In genomic region chr6:142863981-142864380, GRCh38 we compare ENCODE assay signal across 17 cellular contexts.
DNase-seq lines count a peak whose midpoint lies in the region; ATAC-seq, FAIRE-seq and TF ChIP-seq lines count a peak whose summit lies in the region.
"Had no signal": no experiment of that assay in that cellular context is flagged by ENCODE, and none has a peak within 500 bp of the region (broad histone marks: within the 10 kb centered on the region; RNA-seq: fewer than 3 reads in every experiment).

No MANE protein-coding gene starts in this region.

- H3K4me2 ChIP-seq in H9 (ENCODE audit: insufficient read depth, insufficient read length, low read length) (no peak overlapping the region), H1 (ENCODE audit: insufficient read depth in 1 of 2, low read depth in 2 of 2, low read length in 2 of 2) (no peak overlapping the region; a peak in 1 of 4 replicates)

- H2AK5ac ChIP-seq in H9 (ENCODE audit: insufficient read length, low read length): no peak overlapping the region
- no peak overlapping the region for H2AK5ac ChIP-seq in H1 (ENCODE audit: low read depth, low read length)

- H3K27me3 Mint-ChIP-seq in CD4-positive, alpha-beta T cell: no peaks in the 10 kb centered on the region
- H3K27me3 Mint-ChIP-seq in H9 (ENCODE audit: low read depth): no peaks in the 10 kb centered on the region
- no peaks in the 10 kb centered on the region for H3K27me3 Mint-ChIP-seq in naive thymus-derived CD8-positive, alpha-beta T cell

- H3K27me3 ChIP-seq in CD4-positive, alpha-beta T cell (ENCODE audit: control insufficient read depth, insufficient read depth, low read length): no peaks in the 10 kb centered on the region
- H3K27me3 ChIP-seq in H9 (ENCODE audit: insufficient read depth, low read length) (no peaks in the 10 kb centered on the region), H1 (replicated peaks in 1 of 4; ENCODE audit: control insufficient read depth in 3 of 4, extremely low read depth in 1 of 4, insufficient read depth in 3 of 4, low read length in 3 of 4) (no peaks in the 10 kb centered on the region)

- H3K14ac ChIP-seq in H9 (ENCODE audit: insufficient read depth, low read length): no peak overlapping the region
- no peak overlapping the region for H3K14ac ChIP-seq in H1 (ENCODE audit: insufficient read length)

- H3K56ac ChIP-seq in H9 (ENCODE audit: insufficient read length, low read depth, low read length) (no peak overlapping the region), H1 (replicated peaks; ENCODE audit: insufficient read length, low read depth, low read length) (no peak overlapping the region)

- no peak for TF ChIP-seq EP300 in H1 (IDR thresholded peaks at IDR 0.05; ENCODE audit: borderline replicate concordance in 1 of 2, low read depth in 2 of 2, low read length in 2 of 2)

- WGBS in H9 (ENCODE audit: extremely low coverage, insufficient read length, low lambda C conversion rate): no CpG with 5 or more reads among the region's 2 CpGs
- WGBS in H1 (ENCODE audit: extremely low coverage in 1 of 2, insufficient coverage in 1 of 2, insufficient read length in 1 of 2, insufficient replicate concordance in 2 of 2, low coverage in 1 of 2, low lambda C conversion rate in 2 of 2, missing lambda C conversion rate in 1 of 2), 2 experiments: 56% methylated on average over 2 of the region's 2 CpGs; no CpG with 5 or more reads in 1 of the 2 experiments

- peak overlapping the region; percentile 30 for H3K4me3 Mint-ChIP-seq in CD4-positive, alpha-beta T cell
- H3K4me3 Mint-ChIP-seq in H9: no peak overlapping the region
- peak overlapping the region in 5 of 10 donors; percentile 15 to 56 (median 25) for H3K4me3 Mint-ChIP-seq in naive thymus-derived CD8-positive, alpha-beta T cell

- no peaks in the 10 kb centered on the region for H3K9me3 Mint-ChIP-seq in CD4-positive, alpha-beta T cell
- peaks cover 0 to 3% of the 10 kb centered on the region in 2 experiments; a peak in 2 of 5 replicates for H3K9me3 Mint-ChIP-seq in H9
- no peaks in the 10 kb centered on the region for H3K9me3 Mint-ChIP-seq in naive thymus-derived CD8-positive, alpha-beta T cell

- CTCF ChIA-PET in CD4-positive, alpha-beta T cell (lab: Charles Lee): interaction anchor here (1.4 to 1.6 kb wide), 2 partner anchors 14 to 19 kb away, joined by 3 read pairs; no protein-coding TSS in a partner anchor
- CTCF ChIA-PET in H1 (lab: Charles Lee; ENCODE audit: partially characterized antibody): interaction anchor here (1.1 to 2.2 kb wide), 6 partner anchors 10 to 389 kb away, joined by 3 to 7 read pairs (median 3); no protein-coding TSS in a partner anchor

- H4K91ac ChIP-seq in H9 (ENCODE audit: insufficient read length, low read depth, low read length) (no peak overlapping the region), H1 (replicated peaks; ENCODE audit: insufficient read length, low read length) (no peak overlapping the region)

- H2AFZ ChIP-seq in H9 (ENCODE audit: low read length) (no peak overlapping the region), H1 (ENCODE audit: low read length) (no peak overlapping the region)

- peaks cover 85% of the 10 kb centered on the region for H3K4me1 Mint-ChIP-seq in CD4-positive, alpha-beta T cell (ENCODE audit: low read depth)
- peaks cover 12 to 15% of the 10 kb centered on the region in 2 experiments for H3K4me1 Mint-ChIP-seq in H9
- H3K4me1 Mint-ChIP-seq in naive thymus-derived CD8-positive, alpha-beta T cell: peaks cover 27 to 84% (median 79%) of the 10 kb centered on the region in 4 donors

- no peak overlapping the region for H3K18ac ChIP-seq in H9 (ENCODE audit: insufficient read length, low read depth, low read length)
- no peak overlapping the region for H3K18ac ChIP-seq in H1 (ENCODE audit: extremely low read depth, low read length)

- H3K9me3 ChIP-seq in CD4-positive, alpha-beta T cell (ENCODE audit: control insufficient read depth, low read length): no peaks in the 10 kb centered on the region
- H3K9me3 ChIP-seq in H9 (ENCODE audit: control insufficient read depth, low read depth, low read length) (no peaks in the 10 kb centered on the region), H1 (ENCODE audit: insufficient read depth in 2 of 2, low read depth in 1 of 2, low read length in 1 of 2) (no peaks in the 10 kb centered on the region)

- H2BK15ac ChIP-seq in H9 (ENCODE audit: low read depth, low read length): no peak overlapping the region
- no peak overlapping the region for H2BK15ac ChIP-seq in H1 (ENCODE audit: low read length)

- no peak for FAIRE-seq in H1 (lab: Jason Lieb, UNC)
- FAIRE-seq: D721Med had no signal

- no peak overlapping the region for H3K4me3 ChIP-seq in H1 (ENCODE audit: extremely low read depth in 1 of 4, insufficient read depth in 2 of 4, low read depth in 3 of 4, low read length in 4 of 4)

- no peak for DNase-seq in CD4-positive, alpha-beta T cell
- DNase-seq in H9 (no peak), H1 (ENCODE audit: low read depth in 1 of 2, low spot score in 2 of 2) (no peak), NCI-H524 treated with DMSO at 0.1 percent for 48 hours (lab: John Stamatoyannopoulos, UW) (no peak)
- no peak for DNase-seq in naive thymus-derived CD8-positive, alpha-beta T cell
- DNase-seq in activated effector memory CD4-positive, alpha-beta T cell treated with Interleukin-2 at 50 U/mL for 16 hours: no peak
- DNase-seq: AML-193, DND-41, GDM1, Kasumi-1, NCI-H2029, NCI-H2171 treated with DMSO at 0.1 percent for 48 hours, NCI-H510A, SIG-M5 had no signal

- no peak for TF ChIP-seq CTCF in CD4-positive, alpha-beta T cell (IDR thresholded peaks at IDR 0.05)
- TF ChIP-seq CTCF in H9 (conservative IDR thresholded peaks at IDR 0.05): peak; percentile 15; the same call in 1 of the 3 replicates
- peak in 1 of 3 experiments; percentile 31; a peak in 1 of 4 replicates for TF ChIP-seq CTCF in H1 (IDR thresholded peaks at IDR 0.05; ENCODE audit: control extremely low read depth in 1 of 3, insufficient read depth in 1 of 3, low read depth in 1 of 3, low read length in 3 of 3)

- no peaks in the 10 kb centered on the region for H3K79me1 ChIP-seq in H9 (ENCODE audit: insufficient read depth, low read depth, low read length, poor library complexity, severe bottlenecking)
- H3K79me1 ChIP-seq in H1 (ENCODE audit: low read depth, low read length): no peaks in the 10 kb centered on the region

- H3K79me2 ChIP-seq in H9 (ENCODE audit: insufficient read depth, low read length) (no peaks in the 10 kb centered on the region; the same call in 1 of the 2 replicates), H1 (ENCODE audit: control insufficient read depth in 1 of 2, insufficient read depth in 2 of 2, low read length in 2 of 2) (no peaks in the 10 kb centered on the region)

- H2BK20ac ChIP-seq in H9 (ENCODE audit: low read depth, low read length, poor library complexity, severe bottlenecking) (no peak overlapping the region), H1 (ENCODE audit: low read length) (no peak overlapping the region)

- H3T11ph ChIP-seq in H9 (ENCODE audit: low read length): no peak overlapping the region

- H3K4me1 ChIP-seq in H9 (ENCODE audit: insufficient read depth, low read length) (no peaks in the 10 kb centered on the region; the same call in 1 of the 2 replicates), H1 (replicated peaks in 1 of 4; ENCODE audit: control insufficient read depth in 3 of 4, insufficient read depth in 4 of 4, low read length in 3 of 4) (peaks cover 0 to 6% (median 2%) of the 10 kb centered on the region in 4 experiments; a peak in 4 of 7 replicates)

- H2BK5ac ChIP-seq in H9 (ENCODE audit: insufficient read length, low read length) (no peak overlapping the region), H1 (ENCODE audit: low read depth, low read length) (no peak overlapping the region; the same call in 1 of the 2 replicates)

- peak overlapping the region; percentile 66 for H3K27ac Mint-ChIP-seq in CD4-positive, alpha-beta T cell
- peak overlapping the region in 2 of 3 experiments; percentile 49 to 66; a peak in 3 of 7 replicates for H3K27ac Mint-ChIP-seq in H9
- peak overlapping the region in 9 of 10 donors; percentile 10 to 84 (median 75) for H3K27ac Mint-ChIP-seq in naive thymus-derived CD8-positive, alpha-beta T cell

- H2BK12ac ChIP-seq in H9 (ENCODE audit: insufficient read length, low read depth, low read length) (no peak overlapping the region), H1 (ENCODE audit: low read depth, low read length) (no peak overlapping the region)

- H4K5ac ChIP-seq in H9 (ENCODE audit: insufficient read length, low read depth, low read length) (no peak overlapping the region), H1 (ENCODE audit: insufficient read length, low read depth, low read length) (no peak overlapping the region)

- no peaks in the 10 kb centered on the region for H3K23me2 ChIP-seq in H9 (ENCODE audit: insufficient read length, low read depth, low read length, poor library complexity, severe bottlenecking)
- no peaks in the 10 kb centered on the region for H3K23me2 ChIP-seq in H1 (ENCODE audit: low read depth, low read length)

- H3K36me3 Mint-ChIP-seq in CD4-positive, alpha-beta T cell (ENCODE audit: low read depth): peaks cover 7% of the 10 kb centered on the region
- peaks cover 3 to 10% (median 8%) of the 10 kb centered on the region in 3 experiments; a peak in 5 of 7 replicates for H3K36me3 Mint-ChIP-seq in H9 (ENCODE audit: insufficient read depth in 1 of 3, low read depth in 3 of 3)
- no peaks in the 10 kb centered on the region for H3K36me3 Mint-ChIP-seq in naive thymus-derived CD8-positive, alpha-beta T cell

- H2BK120ac ChIP-seq in H9 (ENCODE audit: low read depth, low read length, poor library complexity, severe bottlenecking) (no peak overlapping the region), H1 (replicated peaks; ENCODE audit: low read depth, low read length) (no peak overlapping the region)

- intact Hi-C loops in CD4-positive, alpha-beta T cell (cut with DNase I, micrococcal nuclease): no loop called here

- no peaks in the 10 kb centered on the region for H3K36me3 ChIP-seq in H1 (ENCODE audit: control insufficient read depth in 2 of 4, insufficient read depth in 4 of 4, low read length in 3 of 4)

- H3K4ac ChIP-seq in H9 (ENCODE audit: low read depth, low read length) (no peak overlapping the region), H1 (replicated peaks; ENCODE audit: insufficient read length, low read depth, low read length) (no peak overlapping the region)

- POLR2A ChIA-PET in CD4-positive, alpha-beta T cell (lab: Charles Lee): interaction anchor here (1.0 to 1.3 kb wide), 4 partner anchors 21 to 80 kb away, joined by 3 to 4 read pairs (median 3); no protein-coding TSS in a partner anchor
- POLR2A ChIA-PET in H1 (lab: Charles Lee; ENCODE audit: partially characterized antibody): interaction anchor here (1.2 kb wide), 1 partner anchor 22 kb away, joined by 3 read pairs; no protein-coding TSS in a partner anchor
- POLR2A ChIA-PET in naive thymus-derived CD8-positive, alpha-beta T cell (lab: Charles Lee): interaction anchor here (0.6 to 1.7 kb wide), 4 partner anchors 9 to 177 kb away, joined by 3 to 4 read pairs (median 4); no protein-coding TSS in a partner anchor

- H4K20me1 ChIP-seq in H9 (ENCODE audit: control insufficient read depth, insufficient read depth, insufficient read length): no peaks in the 10 kb centered on the region
- H4K20me1 ChIP-seq in H1 (replicated peaks in 1 of 2; ENCODE audit: control insufficient read depth in 1 of 2, insufficient read depth in 2 of 2, low read length in 2 of 2): no peaks in the 10 kb centered on the region

- H3K27ac ChIP-seq in CD4-positive, alpha-beta T cell (ENCODE audit: low read depth, low read length): no peak overlapping the region
- no peak overlapping the region for H3K27ac ChIP-seq in H9 (ENCODE audit: insufficient read length, low read depth, low read length)
- H3K27ac ChIP-seq in H1 (ENCODE audit: low read depth, low read length): no peak overlapping the region

- no peak for TF ChIP-seq POLR2A in H1 (IDR thresholded peaks at IDR 0.05; ENCODE audit: control extremely low read depth in 1 of 2, low read depth in 2 of 2, low read length in 2 of 2)

- peak; percentile 23 to 38; a peak in 3 of 4 replicates for TF ChIP-seq RAD21 in H1 (IDR thresholded peaks at IDR 0.05 in 1 of 2, conservative IDR thresholded peaks at IDR 0.05 in 1 of 2; ENCODE audit: low read depth in 2 of 2, low read length in 2 of 2)

- H3K23ac ChIP-seq in H9 (ENCODE audit: insufficient read length, low read depth, low read length) (no peak overlapping the region), H1 (ENCODE audit: insufficient read length) (no peak overlapping the region)

- no peak overlapping the region for H4K8ac ChIP-seq in H9 (replicated peaks; ENCODE audit: insufficient read length, low read depth, low read length)
- H4K8ac ChIP-seq in H1 (ENCODE audit: extremely low read depth, insufficient read depth, low read length): no peak overlapping the region

- ATAC-seq in CD4-positive, alpha-beta T cell (ENCODE audit: poor library complexity): no peak
- no peak for ATAC-seq in naive thymus-derived CD8-positive, alpha-beta T cell
- no peak for ATAC-seq in GM18861 (IDR thresholded peaks at IDR 0.05; ENCODE audit: unreplicated experiment)
- ATAC-seq in HG03460 (IDR thresholded peaks at IDR 0.05; ENCODE audit: unreplicated experiment): no peak

- H3K9ac ChIP-seq in H9 (ENCODE audit: extremely low read depth, insufficient read length, low read length): no peak overlapping the region
- H3K9ac ChIP-seq in H1 (replicated peaks in 1 of 4; ENCODE audit: extremely low read depth in 1 of 4, low read depth in 3 of 4, low read length in 3 of 4): no peak overlapping the region
